Comparison of ENCODE assay signal across 8 cellular contexts in the genomic region with DNA sequence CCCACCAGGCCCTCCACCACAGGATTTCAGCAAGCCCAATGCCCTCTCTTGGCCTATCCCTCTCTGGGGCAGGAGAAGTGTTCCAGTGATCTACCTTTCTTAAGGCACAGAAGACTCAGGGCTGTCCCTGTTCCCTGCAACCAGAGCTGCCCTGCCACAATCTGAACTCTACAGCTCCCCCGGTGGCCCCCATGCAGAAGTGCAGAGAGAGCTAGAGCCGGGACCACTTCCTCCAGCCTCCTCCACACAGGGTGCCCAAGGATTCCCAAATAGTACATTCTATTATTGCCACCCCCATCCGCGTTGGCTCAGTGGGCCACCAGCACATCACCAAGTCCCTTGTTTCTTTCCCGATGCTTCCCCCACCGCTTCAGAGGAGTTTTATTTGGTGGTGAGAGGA.
DNase-seq lines count a peak whose midpoint lies in the region; ATAC-seq and TF ChIP-seq lines count a peak whose summit lies in the region.

No MANE protein-coding gene starts in this region.

- H3K36me3 ChIP-seq in aorta (ENCODE audit: control insufficient read depth in 1 of 2, insufficient read depth in 2 of 2, low read length in 1 of 2) (no peaks in the 10 kb centered on the region), ovary (no peaks in the 10 kb centered on the region)

- no peak for TF ChIP-seq POLR2A in ovary (IDR thresholded peaks at IDR 0.05)

- ATAC-seq in HG02678 (IDR thresholded peaks at IDR 0.05; ENCODE audit: unreplicated experiment) (no peak), aorta (ENCODE audit: low FRiP score) (no peak)

- H3K4me1 Mint-ChIP-seq in endothelial cell (ENCODE audit: unreplicated experiment): peaks cover 26% of the 10 kb centered on the region

- TF ChIP-seq EP300 in ovary (IDR thresholded peaks at IDR 0.05): no peak

- peak; percentile 8 for DNase-seq in stimulated activated CD4-positive, alpha-beta T cell treated with anti-CD3 and anti-CD28 coated beads, Interleukin-15, amount 100 ng/mL, for 24 hours
- no peak for DNase-seq in stimulated activated CD4-positive, alpha-beta T cell treated with anti-CD3 and anti-CD28 coated beads, Interleukin-4, amount 100 ng/mL, for 4 hours
- peak; percentile 47 for DNase-seq in NCI-H82 treated with DMSO at 0.1 percent for 48 hours (lab: John Stamatoyannopoulos, UW; ENCODE audit: unreplicated experiment)
- DNase-seq in endothelial cell (ENCODE audit: low spot score): peak; percentile 54
- DNase-seq in midbrain (lab: John Stamatoyannopoulos, UW): peak; percentile 26
- no peak for DNase-seq in aorta
- no peak for DNase-seq in ovary

- intact Hi-C loops in aorta (cut with DNase I) (no loop called here), ovary (cut with DNase I) (no loop called here)

- H3K9me3 Mint-ChIP-seq in endothelial cell (ENCODE audit: unreplicated experiment): no peaks in the 10 kb centered on the region

- WGBS in aorta, 2 donors: 45% methylated on average over 6 of the region's 6 CpGs
- 45 to 52% (median 46%) methylated on average over 6 of the region's 6 CpGs for WGBS in ovary, 3 donors

- peaks cover 5% of the 10 kb centered on the region for H3K27me3 Mint-ChIP-seq in endothelial cell (ENCODE audit: unreplicated experiment)

- H3K27ac ChIP-seq in aorta (ENCODE audit: low read depth in 1 of 2, low read length in 2 of 2) (no peak overlapping the region), ovary (no peak overlapping the region)

- H3K4me1 ChIP-seq in aorta (ENCODE audit: control insufficient read depth in 1 of 2, insufficient read depth in 2 of 2, low read length in 2 of 2) (no peaks in the 10 kb centered on the region), ovary (ENCODE audit: insufficient read depth) (no peaks in the 10 kb centered on the region)

- H3K27ac Mint-ChIP-seq in endothelial cell (ENCODE audit: unreplicated experiment): peak overlapping the region; percentile 2

- H3K27me3 ChIP-seq in aorta (ENCODE audit: control insufficient read depth in 1 of 2, insufficient read depth in 2 of 2, low read length in 1 of 2) (no peaks in the 10 kb centered on the region), ovary (no peaks in the 10 kb centered on the region)

- no peaks in the 10 kb centered on the region for H3K9me3 ChIP-seq in aorta (ENCODE audit: control insufficient read depth, low read length)
- H3K9me3 ChIP-seq in ovary: no peaks in the 10 kb centered on the region

- H3K4me3 ChIP-seq in aorta (ENCODE audit: low read length in 2 of 2) (no peak overlapping the region), ovary (no peak overlapping the region)

- no peak overlapping the region for H3K4me3 Mint-ChIP-seq in endothelial cell (ENCODE audit: unreplicated experiment)

- H3K36me3 Mint-ChIP-seq in endothelial cell (ENCODE audit: low read depth, unreplicated experiment): no peaks in the 10 kb centered on the region

- TF ChIP-seq CTCF in endothelial cell (IDR thresholded peaks at IDR 0.05; ENCODE audit: unreplicated experiment): peak; percentile 52
- no peak for TF ChIP-seq CTCF in ovary (IDR thresholded peaks at IDR 0.05)

Comparison
In these comparisons a context has a peak if more than half of its experiments do, and no peak if none do; other contexts are left out.
1. DNase-seq: peak in stimulated activated CD4-positive, alpha-beta T cell treated with anti-CD3 and anti-CD28 coated beads, Interleukin-15, amount 100 ng/mL, for 24 hours (single experiment), NCI-H82 treated with DMSO at 0.1 percent for 48 hours (single experiment), endothelial cell (single experiment) and midbrain (single experiment); none in stimulated activated CD4-positive, alpha-beta T cell treated with anti-CD3 and anti-CD28 coated beads, Interleukin-4, amount 100 ng/mL, for 4 hours (0 of 2), aorta (0 of 2) and ovary (0 of 5).